In genomic region chr13:40770609-40770933, GRCh38 we compare ENCODE assay signal across 8 cellular contexts. TPM values are rescaled to one million over a fixed set of nuclear protein-coding genes. Genes with fewer than 3 reads are reported as not detected.
DNase-seq lines count a peak whose midpoint lies in the region; ATAC-seq, FAIRE-seq and TF ChIP-seq lines count a peak whose summit lies in the region.

No MANE protein-coding gene starts in this region.

- H3K4me1 ChIP-seq in gastroesophageal sphincter (peaks cover 3 to 9% (median 7%) of the 10 kb centered on the region in 3 donors), sigmoid colon (peaks cover 0 to 13% (median 9%) of the 10 kb centered on the region in 4 donors)

- WGBS in gastroesophageal sphincter (ENCODE audit: low coverage in 1 of 2), 2 donors, result 0 to 1% methylated on average over 9 of the region's 9 CpGs
- WGBS in sigmoid colon, 2 donors, result 0 to 1% methylated on average over 9 of the region's 9 CpGs

- H3K9me3 ChIP-seq in WERI-Rb-1 (ENCODE audit: severe bottlenecking), result no peaks in the 10 kb centered on the region
- H3K9me3 ChIP-seq in gastroesophageal sphincter, result no peaks in the 10 kb centered on the region
- no peaks in the 10 kb centered on the region for H3K9me3 ChIP-seq in sigmoid colon

- DNase-seq in GM12892 (ENCODE audit: insufficient read length) (no peak), WERI-Rb-1 (no peak), sigmoid colon (no peak), activated gamma-delta T cell (lab: John Stamatoyannopoulos, UW) (no peak), NCI-H748 treated with DMSO at 0.1 percent for 48 hours (lab: John Stamatoyannopoulos, UW) (no peak), DMS153 (lab: John Stamatoyannopoulos, UW) (no peak), GM10248 (ENCODE audit: extremely low spot score) (no peak)

- no peak for TF ChIP-seq CTCF in WERI-Rb-1 (IDR thresholded peaks at IDR 0.05; ENCODE audit: low read depth, low read length)
- TF ChIP-seq CTCF in gastroesophageal sphincter (IDR thresholded peaks at IDR 0.05), result no peak
- TF ChIP-seq CTCF in sigmoid colon (IDR thresholded peaks at IDR 0.05), result no peak
- TF ChIP-seq CTCF in GM10248 (IDR thresholded peaks at IDR 0.05; ENCODE audit: control extremely low read depth, extremely low read depth, low read depth, missing control alignments), result no peak

- H3K27me3 ChIP-seq in WERI-Rb-1 (ENCODE audit: insufficient read depth, low read depth, severe bottlenecking) (no peaks in the 10 kb centered on the region), gastroesophageal sphincter (no peaks in the 10 kb centered on the region), sigmoid colon (no peaks in the 10 kb centered on the region)

- peak; percentile 24 for FAIRE-seq in GM12892 (lab: Jason Lieb, UNC)

- ATAC-seq in gastroesophageal sphincter, result no peak

- H3K4me3 ChIP-seq in WERI-Rb-1 (ENCODE audit: low read depth, low read length) (peak overlapping the region; percentile 89), gastroesophageal sphincter (peak overlapping the region; percentile 80 to 93), sigmoid colon (peak overlapping the region; percentile 68 to 83 (median 71))

- no peak for TF ChIP-seq EP300 in gastroesophageal sphincter (IDR thresholded peaks at IDR 0.05)
- no peak for TF ChIP-seq EP300 in sigmoid colon (IDR thresholded peaks at IDR 0.05)

- POLR2A ChIA-PET in GM10248 (lab: Yijun Ruan, JAX), result no interaction called here

- H3K27ac ChIP-seq in WERI-Rb-1, result peak overlapping the region; percentile 82
- H3K27ac ChIP-seq in gastroesophageal sphincter, result peak overlapping the region; percentile 70 to 88 (median 86)
- peak overlapping the region; percentile 85 to 89 (median 86) for H3K27ac ChIP-seq in sigmoid colon

- intact Hi-C loops in sigmoid colon (cut with DNase I), result loop anchor here (2.0 to 5.0 kb wide), 3 partner anchors 18 to 292 kb away; partner anchors contain the start of genes SLC25A15 and WBP4

- TF ChIP-seq POLR2A in GM12892 (IDR thresholded peaks at IDR 0.05; ENCODE audit: low read depth, low read length) (no peak), gastroesophageal sphincter (IDR thresholded peaks at IDR 0.05) (no peak), sigmoid colon (IDR thresholded peaks at IDR 0.05) (no peak)

- CTCF ChIA-PET in GM10248 (lab: Yijun Ruan, JAX), result interaction anchor here (0.6 to 1.1 kb wide), 2 partner anchors 44 to 102 kb away, joined by 3 read pairs; no protein-coding TSS in a partner anchor

- H3K36me3 ChIP-seq in WERI-Rb-1, result no peaks in the 10 kb centered on the region
- H3K36me3 ChIP-seq in gastroesophageal sphincter, result peaks cover 0 to 12% of the 10 kb centered on the region in 2 donors
- H3K36me3 ChIP-seq in sigmoid colon, result peaks cover 0 to 11% (median 3%) of the 10 kb centered on the region in 4 donors

RNA-seq across cellular contexts. Expression of gene MRPS31, which starts 0.4 kb away (rescaled TPM):
- 43.6 TPM for polyA plus RNA-seq in GM12892 (2012; ENCODE audit: missing spikeins)
- total RNA-seq in gastroesophageal sphincter (10 to 100 TPM; 13.8 to 25.3 (median 15.8) TPM), sigmoid colon (10 to 100 TPM; 11.4 to 23.3 (median 21.1) TPM)
- polyA plus RNA-seq in sigmoid colon, result 10 to 100 TPM; 16.2 to 19.9 (median 18.6) TPM

RNA-seq across cellular contexts. Expression of gene SLC25A15, which starts 18.8 kb away (rescaled TPM):
- polyA plus RNA-seq in GM12892 (2012; ENCODE audit: missing spikeins), result 10.5 TPM
- total RNA-seq in gastroesophageal sphincter (10 to 100 TPM in 1 of 4 donors, 1 to 10 TPM in 3; 1.8 to 14.4 (median 3.0) TPM), sigmoid colon (1 to 10 TPM in 3 of 4 donors, under 1 TPM in 1; 0.55 to 5.2 (median 2.7) TPM)
- polyA plus RNA-seq in sigmoid colon, result 1 to 10 TPM; 3.6 to 6.5 (median 5.3) TPM
